8 cellular contexts compared by ENCODE assay signal in the genomic region with DNA sequence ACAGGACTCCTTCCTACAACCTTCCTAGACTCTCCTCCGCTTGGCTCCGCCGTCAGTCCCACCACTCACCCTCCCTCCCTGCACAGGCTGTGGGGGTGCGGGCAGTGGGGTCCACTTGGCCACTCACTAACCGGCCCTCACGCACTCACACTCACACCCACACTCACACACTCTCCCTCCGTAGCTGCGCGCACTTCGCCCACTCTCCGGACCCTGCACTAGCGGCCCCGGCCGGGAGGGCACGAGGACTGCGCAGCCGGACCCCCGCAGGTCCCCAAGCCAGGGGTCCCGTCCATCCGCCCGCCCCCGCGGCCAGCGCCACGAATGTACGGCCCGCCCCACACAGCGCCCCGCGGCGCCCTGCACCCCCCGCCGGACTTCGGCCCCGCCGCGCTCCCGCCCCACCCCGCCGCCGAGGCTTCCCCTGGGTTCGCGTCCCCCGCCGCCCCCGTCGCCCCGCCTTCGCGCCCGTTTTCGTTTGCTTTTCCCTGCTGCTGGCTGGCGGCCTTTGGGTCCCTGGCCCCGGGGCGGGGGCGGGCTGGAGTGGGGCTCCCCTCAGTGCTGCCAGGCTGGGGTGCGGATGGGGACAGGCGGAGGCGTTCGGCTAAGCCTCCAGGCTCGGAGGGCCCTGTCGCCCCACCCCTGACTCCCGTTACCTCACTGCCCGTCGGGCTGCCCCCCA. TPM values are rescaled to one million over a fixed set of nuclear protein-coding genes. Genes with fewer than 3 reads are reported as not detected.
DNase-seq lines count a peak whose midpoint lies in the region; TF ChIP-seq lines count a peak whose summit lies in the region.

No MANE protein-coding gene starts in this region.

- peak; percentile 34 for DNase-seq in adipocyte (ENCODE audit: low read depth)
- DNase-seq in mesenchymal stem cell, result no peak
- DNase-seq in type B pancreatic cell (ENCODE audit: extremely low spot score, unreplicated experiment), result no peak
- DNase-seq in NK-92 treated with Interleukin-12 subunit alpha and Interleukin-12 subunit beta, amount 100 ng/mL, for 24 hours (lab: John Stamatoyannopoulos, UW), result no peak
- no peak for DNase-seq in GOT3 (lab: John Stamatoyannopoulos, UW)
- no peak for DNase-seq in NCI-H187 treated with DMSO at 0.1 percent for 48 hours (lab: John Stamatoyannopoulos, UW)

- peaks cover 35% of the 10 kb centered on the region for H3K27me3 ChIP-seq in ACC112 (ENCODE audit: insufficient read depth, low read length)
- peaks cover 27% of the 10 kb centered on the region for H3K27me3 ChIP-seq in adipocyte (replicated peaks; ENCODE audit: control insufficient read depth, insufficient read depth, low read length)
- H3K27me3 ChIP-seq in mesenchymal stem cell (ENCODE audit: control insufficient read depth in 1 of 2, insufficient read depth in 1 of 2, low read length in 2 of 2), result peaks cover 75 to 87% of the 10 kb centered on the region in 2 experiments

- no peak overlapping the region for H2BK12ac ChIP-seq in mesenchymal stem cell (ENCODE audit: low read length in 2 of 2)

- H3K9ac ChIP-seq in adipocyte (ENCODE audit: low read length) (no peak overlapping the region), mesenchymal stem cell (ENCODE audit: low read length) (no peak overlapping the region)

- no peak overlapping the region for H3K4ac ChIP-seq in mesenchymal stem cell (ENCODE audit: low read depth in 1 of 2, low read length in 2 of 2)

- peak overlapping the region in 1 of 2 experiments; percentile 90 for H3K23ac ChIP-seq in mesenchymal stem cell (ENCODE audit: low read length in 2 of 2)

- peak overlapping the region; percentile 35 for H3K4me2 ChIP-seq in mesenchymal stem cell (ENCODE audit: low read length, poor library complexity, severe bottlenecking)

- H3K9me3 ChIP-seq in adipocyte (ENCODE audit: control insufficient read depth, low read length) (no peaks in the 10 kb centered on the region), mesenchymal stem cell (ENCODE audit: control insufficient read depth, low read length) (no peaks in the 10 kb centered on the region)

- H3K79me2 ChIP-seq in ACC112 (ENCODE audit: control insufficient read depth, insufficient read depth, low read length, unreplicated experiment), result no peaks in the 10 kb centered on the region

- peak overlapping the region; percentile 8 for H2BK15ac ChIP-seq in mesenchymal stem cell (ENCODE audit: low read depth, poor library complexity, severe bottlenecking)

- H2BK120ac ChIP-seq in mesenchymal stem cell (ENCODE audit: low read depth, low read length), result no peak overlapping the region

- H3K4me3 ChIP-seq in ACC112 (ENCODE audit: low read depth, low read length) (peak overlapping the region; percentile 66), adipocyte (ENCODE audit: low read length) (no peak overlapping the region), mesenchymal stem cell (ENCODE audit: insufficient read depth in 1 of 2, low read depth in 1 of 2, low read length in 2 of 2) (peak overlapping the region in 1 of 2 experiments; percentile 32)

- no peaks in the 10 kb centered on the region for H3K79me1 ChIP-seq in mesenchymal stem cell (replicated peaks; ENCODE audit: low read length, poor library complexity, severe bottlenecking)

- H2AK5ac ChIP-seq in mesenchymal stem cell (ENCODE audit: low read length, severe bottlenecking), result no peak overlapping the region

- TF ChIP-seq CTCF in type B pancreatic cell (conservative IDR thresholded peaks at IDR 0.05), result no peak

- H3K4me1 ChIP-seq in ACC112 (ENCODE audit: control insufficient read depth, insufficient read depth, low read length, unreplicated experiment) (peaks cover 6% of the 10 kb centered on the region), adipocyte (ENCODE audit: control insufficient read depth, insufficient read depth, low read length) (no peaks in the 10 kb centered on the region), mesenchymal stem cell (ENCODE audit: control insufficient read depth, insufficient read depth, low read depth, low read length) (peaks cover 13% of the 10 kb centered on the region)

- H3K27ac Mint-ChIP-seq in IgD-negative memory B cell, result no peak overlapping the region
- H3K27ac Mint-ChIP-seq in type B pancreatic cell, result no peak overlapping the region

- no peak overlapping the region for H2BK5ac ChIP-seq in mesenchymal stem cell (ENCODE audit: low read depth, low read length, poor library complexity, severe bottlenecking)

- WGBS in mesenchymal stem cell, result 3% methylated on average over 62 of the region's 65 CpGs

- no peaks in the 10 kb centered on the region for H3K36me3 Mint-ChIP-seq in IgD-negative memory B cell
- H3K36me3 Mint-ChIP-seq in type B pancreatic cell, result no peaks in the 10 kb centered on the region

- no peaks in the 10 kb centered on the region for H3K36me3 ChIP-seq in ACC112 (ENCODE audit: insufficient read depth, low read length)
- no peaks in the 10 kb centered on the region for H3K36me3 ChIP-seq in adipocyte (ENCODE audit: control insufficient read depth, insufficient read depth, low read length, severe bottlenecking)
- H3K36me3 ChIP-seq in mesenchymal stem cell (ENCODE audit: control insufficient read depth in 1 of 2, insufficient read depth in 2 of 2, low read depth in 1 of 2, low read length in 2 of 2), result no peaks in the 10 kb centered on the region

- H4K8ac ChIP-seq in mesenchymal stem cell (ENCODE audit: low read length), result no peak overlapping the region

- no peak overlapping the region for H3K27ac ChIP-seq in ACC112 (ENCODE audit: low read depth, low read length)
- H3K27ac ChIP-seq in mesenchymal stem cell (ENCODE audit: low read length, poor library complexity, severe bottlenecking), result no peak overlapping the region

- no peak overlapping the region for H4K91ac ChIP-seq in mesenchymal stem cell (ENCODE audit: low read length)

- H3K4me1 Mint-ChIP-seq in IgD-negative memory B cell (peaks cover 5 to 24% (median 24%) of the 10 kb centered on the region in 3 donors), type B pancreatic cell (ENCODE audit: unreplicated experiment) (peaks cover 28% of the 10 kb centered on the region)

- peak overlapping the region in 1 of 2 experiments; percentile 53 for H3K14ac ChIP-seq in mesenchymal stem cell (ENCODE audit: low read length in 2 of 2)

- no peak overlapping the region for H3K18ac ChIP-seq in mesenchymal stem cell (ENCODE audit: low read depth in 1 of 2, low read length in 2 of 2)

- H3K27me3 Mint-ChIP-seq in IgD-negative memory B cell (peaks cover 40% of the 10 kb centered on the region), type B pancreatic cell (peaks cover 66% of the 10 kb centered on the region)

- no peak overlapping the region for H2AFZ ChIP-seq in ACC112 (ENCODE audit: low read length, unreplicated experiment)
- no peak overlapping the region for H2AFZ ChIP-seq in mesenchymal stem cell (ENCODE audit: low read depth, low read length)

- H3K9me3 Mint-ChIP-seq in IgD-negative memory B cell (peaks cover 0 to 4% (median 0%) of the 10 kb centered on the region in 3 donors), type B pancreatic cell (no peaks in the 10 kb centered on the region)

- H3K4me3 Mint-ChIP-seq in IgD-negative memory B cell, result peak overlapping the region in 3 of 4 donors; percentile 64 to 80 (median 79)
- H3K4me3 Mint-ChIP-seq in type B pancreatic cell, result peak overlapping the region; percentile 83

RNA-seq across cellular contexts. Expression of gene SLC22A7, which starts 23.0 kb away (rescaled TPM):
- polyA plus RNA-seq in IgD-negative memory B cell, result not detected
- polyA plus RNA-seq in mesenchymal stem cell (2013, experiment 1 of 2), result not detected
- polyA plus RNA-seq in mesenchymal stem cell (2013, experiment 2 of 2), result not detected
- total RNA-seq in type B pancreatic cell (ENCODE audit: low replicate concordance), result 0.12 TPM in 1 of 2 replicates, not detected in the other

RNA-seq across cellular contexts. Expression of gene TTBK1, which starts 31.8 kb away (rescaled TPM):
- polyA plus RNA-seq in IgD-negative memory B cell, result 0.04 TPM
- not detected for polyA plus RNA-seq in mesenchymal stem cell (2013, experiment 1 of 2)
- under 0.01 TPM for polyA plus RNA-seq in mesenchymal stem cell (2013, experiment 2 of 2)
- 0.93 and 1.7 TPM in 2 replicates for total RNA-seq in type B pancreatic cell (ENCODE audit: low replicate concordance)

RNA-seq across cellular contexts. Expression of gene CRIP3, which starts 33.6 kb away (rescaled TPM):
- polyA plus RNA-seq in IgD-negative memory B cell, result 2.9 TPM
- not detected for polyA plus RNA-seq in mesenchymal stem cell (2013, experiment 1 of 2)
- not detected for polyA plus RNA-seq in mesenchymal stem cell (2013, experiment 2 of 2)
- total RNA-seq in type B pancreatic cell (ENCODE audit: low replicate concordance), result 1.1 and 2.9 TPM in 2 replicates

RNA-seq across cellular contexts. Expression of gene DNPH1, which starts 45.8 kb away (rescaled TPM):
- polyA plus RNA-seq in IgD-negative memory B cell, result 125 TPM
- polyA plus RNA-seq in mesenchymal stem cell (2013, experiment 1 of 2), result 58.5 TPM
- polyA plus RNA-seq in mesenchymal stem cell (2013, experiment 2 of 2), result 60.4 TPM
- total RNA-seq in type B pancreatic cell (ENCODE audit: low replicate concordance), result 47.8 and 52.3 TPM in 2 replicates
